ENCODE assay signal across 1 cellular context in the genomic region with DNA sequence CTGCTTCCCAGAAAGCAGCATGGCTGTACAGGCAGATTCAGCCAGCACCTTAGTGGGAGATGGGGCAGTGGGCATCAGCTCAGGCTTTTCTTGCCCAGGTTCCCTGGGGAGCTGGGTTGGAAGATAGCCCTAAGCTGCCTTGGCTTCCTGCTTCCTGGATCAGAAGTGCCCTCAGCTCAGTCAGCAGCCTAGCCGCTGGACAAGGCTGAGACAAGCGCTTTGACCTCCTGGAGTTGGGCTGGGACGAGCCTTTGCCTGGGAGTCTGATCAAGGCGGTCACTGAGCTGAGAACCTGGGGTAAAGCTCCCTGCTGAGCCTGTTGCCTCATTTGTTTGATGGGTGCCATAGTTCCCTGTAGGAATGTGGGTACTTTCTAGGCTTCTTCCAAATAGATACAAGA.
TF ChIP-seq lines count a peak whose summit lies in the region.

No MANE protein-coding gene starts in this region.

TF ChIP-seq in WTC11, 78 proteins besides CTCF, POLR2A, EP300 and RAD21 (continued from another document):
- TF ChIP-seq ARID4B (CRISPR knock-in tag; IDR thresholded peaks at IDR 0.05; ENCODE audit: borderline replicate concordance) (no peak), ZSCAN18 (CRISPR knock-in tag; IDR thresholded peaks at IDR 0.05) (no peak), ZNF317 (CRISPR knock-in tag; IDR thresholded peaks at IDR 0.05; ENCODE audit: borderline replicate concordance, low read depth) (no peak), NR2C2 (CRISPR knock-in tag; IDR thresholded peaks at IDR 0.05) (no peak), ZBTB21 (CRISPR knock-in tag; IDR thresholded peaks at IDR 0.05; ENCODE audit: borderline replicate concordance) (no peak), SOX15 (CRISPR knock-in tag; IDR thresholded peaks at IDR 0.05) (no peak), OVOL2 (CRISPR knock-in tag; IDR thresholded peaks at IDR 0.05; ENCODE audit: borderline replicate concordance) (no peak), ZNF416 (CRISPR knock-in tag; IDR thresholded peaks at IDR 0.05) (no peak)
- TF ChIP-seq, protein P1, sequence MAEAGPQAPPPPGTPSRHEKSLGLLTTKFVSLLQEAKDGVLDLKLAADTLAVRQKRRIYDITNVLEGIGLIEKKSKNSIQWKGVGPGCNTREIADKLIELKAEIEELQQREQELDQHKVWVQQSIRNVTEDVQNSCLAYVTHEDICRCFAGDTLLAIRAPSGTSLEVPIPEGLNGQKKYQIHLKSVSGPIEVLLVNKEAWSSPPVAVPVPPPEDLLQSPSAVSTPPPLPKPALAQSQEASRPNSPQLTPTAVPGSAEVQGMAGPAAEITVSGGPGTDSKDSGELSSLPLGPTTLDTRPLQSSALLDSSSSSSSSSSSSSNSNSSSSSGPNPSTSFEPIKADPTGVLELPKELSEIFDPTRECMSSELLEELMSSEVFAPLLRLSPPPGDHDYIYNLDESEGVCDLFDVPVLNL (CRISPR knock-in tag; IDR thresholded peaks at IDR 0.05; ENCODE audit: borderline replicate concordance, low read depth) = no peak
- TF ChIP-seq, protein P2, sequence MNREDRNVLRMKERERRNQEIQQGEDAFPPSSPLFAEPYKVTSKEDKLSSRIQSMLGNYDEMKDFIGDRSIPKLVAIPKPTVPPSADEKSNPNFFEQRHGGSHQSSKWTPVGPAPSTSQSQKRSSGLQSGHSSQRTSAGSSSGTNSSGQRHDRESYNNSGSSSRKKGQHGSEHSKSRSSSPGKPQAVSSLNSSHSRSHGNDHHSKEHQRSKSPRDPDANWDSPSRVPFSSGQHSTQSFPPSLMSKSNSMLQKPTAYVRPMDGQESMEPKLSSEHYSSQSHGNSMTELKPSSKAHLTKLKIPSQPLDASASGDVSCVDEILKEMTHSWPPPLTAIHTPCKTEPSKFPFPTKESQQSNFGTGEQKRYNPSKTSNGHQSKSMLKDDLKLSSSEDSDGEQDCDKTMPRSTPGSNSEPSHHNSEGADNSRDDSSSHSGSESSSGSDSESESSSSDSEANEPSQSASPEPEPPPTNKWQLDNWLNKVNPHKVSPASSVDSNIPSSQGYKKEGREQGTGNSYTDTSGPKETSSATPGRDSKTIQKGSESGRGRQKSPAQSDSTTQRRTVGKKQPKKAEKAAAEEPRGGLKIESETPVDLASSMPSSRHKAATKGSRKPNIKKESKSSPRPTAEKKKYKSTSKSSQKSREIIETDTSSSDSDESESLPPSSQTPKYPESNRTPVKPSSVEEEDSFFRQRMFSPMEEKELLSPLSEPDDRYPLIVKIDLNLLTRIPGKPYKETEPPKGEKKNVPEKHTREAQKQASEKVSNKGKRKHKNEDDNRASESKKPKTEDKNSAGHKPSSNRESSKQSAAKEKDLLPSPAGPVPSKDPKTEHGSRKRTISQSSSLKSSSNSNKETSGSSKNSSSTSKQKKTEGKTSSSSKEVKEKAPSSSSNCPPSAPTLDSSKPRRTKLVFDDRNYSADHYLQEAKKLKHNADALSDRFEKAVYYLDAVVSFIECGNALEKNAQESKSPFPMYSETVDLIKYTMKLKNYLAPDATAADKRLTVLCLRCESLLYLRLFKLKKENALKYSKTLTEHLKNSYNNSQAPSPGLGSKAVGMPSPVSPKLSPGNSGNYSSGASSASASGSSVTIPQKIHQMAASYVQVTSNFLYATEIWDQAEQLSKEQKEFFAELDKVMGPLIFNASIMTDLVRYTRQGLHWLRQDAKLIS (CRISPR knock-in tag; IDR thresholded peaks at IDR 0.05; ENCODE audit: borderline replicate concordance) = no peak
